ENCODE assay signal across 1 cellular context in genomic region chr1:80779278-80779677, GRCh38.
TF ChIP-seq lines count a peak whose summit lies in the region.

No MANE protein-coding gene starts in this region.

TF ChIP-seq in WTC11, 78 proteins besides CTCF, POLR2A, EP300 and RAD21:
- TF ChIP-seq, protein P1, sequence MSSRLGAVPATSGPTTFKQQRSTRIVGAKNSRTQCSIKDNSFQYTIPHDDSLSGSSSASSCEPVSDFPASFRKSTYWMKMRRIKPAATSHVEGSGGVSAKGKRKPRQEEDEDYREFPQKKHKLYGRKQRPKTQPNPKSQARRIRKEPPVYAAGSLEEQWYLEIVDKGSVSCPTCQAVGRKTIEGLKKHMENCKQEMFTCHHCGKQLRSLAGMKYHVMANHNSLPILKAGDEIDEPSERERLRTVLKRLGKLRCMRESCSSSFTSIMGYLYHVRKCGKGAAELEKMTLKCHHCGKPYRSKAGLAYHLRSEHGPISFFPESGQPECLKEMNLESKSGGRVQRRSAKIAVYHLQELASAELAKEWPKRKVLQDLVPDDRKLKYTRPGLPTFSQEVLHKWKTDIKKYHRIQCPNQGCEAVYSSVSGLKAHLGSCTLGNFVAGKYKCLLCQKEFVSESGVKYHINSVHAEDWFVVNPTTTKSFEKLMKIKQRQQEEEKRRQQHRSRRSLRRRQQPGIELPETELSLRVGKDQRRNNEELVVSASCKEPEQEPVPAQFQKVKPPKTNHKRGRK (CRISPR knock-in tag; IDR thresholded peaks at IDR 0.05; ENCODE audit: borderline replicate concordance), result no peak
- TF ChIP-seq ATF1 (CRISPR knock-in tag; IDR thresholded peaks at IDR 0.05) (no peak), ZNF263 (CRISPR knock-in tag; IDR thresholded peaks at IDR 0.05; ENCODE audit: low read depth) (no peak), GABPB1 (CRISPR knock-in tag; IDR thresholded peaks at IDR 0.05) (no peak), ZNF121 (CRISPR knock-in tag; IDR thresholded peaks at IDR 0.05) (no peak), TP53 (CRISPR knock-in tag; IDR thresholded peaks at IDR 0.05) (no peak), FOXK1 (CRISPR knock-in tag; IDR thresholded peaks at IDR 0.05) (no peak), ETV6 (CRISPR knock-in tag; IDR thresholded peaks at IDR 0.05) (no peak), ZNF317 (CRISPR knock-in tag; IDR thresholded peaks at IDR 0.05; ENCODE audit: borderline replicate concordance, low read depth) (no peak)
- TF ChIP-seq, protein P2, sequence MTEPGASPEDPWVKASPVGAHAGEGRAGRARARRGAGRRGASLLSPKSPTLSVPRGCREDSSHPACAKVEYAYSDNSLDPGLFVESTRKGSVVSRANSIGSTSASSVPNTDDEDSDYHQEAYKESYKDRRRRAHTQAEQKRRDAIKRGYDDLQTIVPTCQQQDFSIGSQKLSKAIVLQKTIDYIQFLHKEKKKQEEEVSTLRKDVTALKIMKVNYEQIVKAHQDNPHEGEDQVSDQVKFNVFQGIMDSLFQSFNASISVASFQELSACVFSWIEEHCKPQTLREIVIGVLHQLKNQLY (CRISPR knock-in tag; IDR thresholded peaks at IDR 0.05), result no peak
- TF ChIP-seq, protein P3, sequence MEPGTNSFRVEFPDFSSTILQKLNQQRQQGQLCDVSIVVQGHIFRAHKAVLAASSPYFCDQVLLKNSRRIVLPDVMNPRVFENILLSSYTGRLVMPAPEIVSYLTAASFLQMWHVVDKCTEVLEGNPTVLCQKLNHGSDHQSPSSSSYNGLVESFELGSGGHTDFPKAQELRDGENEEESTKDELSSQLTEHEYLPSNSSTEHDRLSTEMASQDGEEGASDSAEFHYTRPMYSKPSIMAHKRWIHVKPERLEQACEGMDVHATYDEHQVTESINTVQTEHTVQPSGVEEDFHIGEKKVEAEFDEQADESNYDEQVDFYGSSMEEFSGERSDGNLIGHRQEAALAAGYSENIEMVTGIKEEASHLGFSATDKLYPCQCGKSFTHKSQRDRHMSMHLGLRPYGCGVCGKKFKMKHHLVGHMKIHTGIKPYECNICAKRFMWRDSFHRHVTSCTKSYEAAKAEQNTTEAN (CRISPR knock-in tag; IDR thresholded peaks at IDR 0.05), result no peak
- TF ChIP-seq, protein P4, sequence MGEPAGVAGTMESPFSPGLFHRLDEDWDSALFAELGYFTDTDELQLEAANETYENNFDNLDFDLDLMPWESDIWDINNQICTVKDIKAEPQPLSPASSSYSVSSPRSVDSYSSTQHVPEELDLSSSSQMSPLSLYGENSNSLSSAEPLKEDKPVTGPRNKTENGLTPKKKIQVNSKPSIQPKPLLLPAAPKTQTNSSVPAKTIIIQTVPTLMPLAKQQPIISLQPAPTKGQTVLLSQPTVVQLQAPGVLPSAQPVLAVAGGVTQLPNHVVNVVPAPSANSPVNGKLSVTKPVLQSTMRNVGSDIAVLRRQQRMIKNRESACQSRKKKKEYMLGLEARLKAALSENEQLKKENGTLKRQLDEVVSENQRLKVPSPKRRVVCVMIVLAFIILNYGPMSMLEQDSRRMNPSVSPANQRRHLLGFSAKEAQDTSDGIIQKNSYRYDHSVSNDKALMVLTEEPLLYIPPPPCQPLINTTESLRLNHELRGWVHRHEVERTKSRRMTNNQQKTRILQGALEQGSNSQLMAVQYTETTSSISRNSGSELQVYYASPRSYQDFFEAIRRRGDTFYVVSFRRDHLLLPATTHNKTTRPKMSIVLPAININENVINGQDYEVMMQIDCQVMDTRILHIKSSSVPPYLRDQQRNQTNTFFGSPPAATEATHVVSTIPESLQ (CRISPR knock-in tag; IDR thresholded peaks at IDR 0.05), result no peak
